Comparison of ENCODE assay signal across 20 cellular contexts in genomic region chr13:76386316-76386715, GRCh38.
"Had no signal": no experiment of that assay in that cellular context is flagged by ENCODE, and none has a peak within 500 bp of the region (broad histone marks: within the 10 kb centered on the region; RNA-seq: fewer than 3 reads in every experiment).

No MANE protein-coding gene starts in this region.

- H3K4me3 ChIP-seq: dorsolateral prefrontal cortex, gastrocnemius medialis, left ventricle myocardium inferior, lung, mucosa of descending colon, prostate gland, right atrium auricular region, spleen, thoracic aorta, tibial nerve, upper lobe of right lung, uterus had no signal

- DNase-seq: dorsolateral prefrontal cortex; effector CD4-positive, alpha-beta T cell; gastrocnemius medialis; head of caudate nucleus; left cardiac atrium; left ventricle myocardium inferior; mucosa of descending colon; naive thymus-derived CD4-positive, alpha-beta T cell; nephron progenitor cell; nucleus accumbens; spleen; stimulated activated CD4-positive, alpha-beta T cell treated with anti-CD3 and anti-CD28 coated beads, Interleukin-4, amount 100 ng/mL, for 4 hours; stimulated activated naive CD8-positive, alpha-beta T cell treated with anti-CD3 and anti-CD28 coated beads, Interleukin-15, Interleukin-2, amounts not matched to agents 100 U/mL and 50 U/mL, for 24 hours; upper lobe of right lung; uterus had no signal

- H3K4me1 ChIP-seq: gastrocnemius medialis, left ventricle myocardium inferior, prostate gland, right atrium auricular region, spleen, uterus had no signal

- H3K27me3 ChIP-seq: dorsolateral prefrontal cortex, gastrocnemius medialis, right atrium auricular region, spleen, tibial nerve, upper lobe of right lung, uterus had no signal

- H3K36me3 ChIP-seq: gastrocnemius medialis, left ventricle myocardium inferior, prostate gland, right atrium auricular region, spleen, thoracic aorta, tibial nerve, upper lobe of right lung, uterus had no signal

- H3K9me3 ChIP-seq: gastrocnemius medialis, left ventricle myocardium inferior, mucosa of descending colon, prostate gland, right atrium auricular region, spleen, thoracic aorta, tibial nerve, upper lobe of right lung, uterus had no signal

- H3K27ac ChIP-seq: dorsolateral prefrontal cortex, gastrocnemius medialis, left ventricle myocardium inferior, prostate gland, right atrium auricular region, spleen, thoracic aorta, tibial nerve, upper lobe of right lung, uterus had no signal
